ENCODE assay signal across 14 cellular contexts in the genomic region with DNA sequence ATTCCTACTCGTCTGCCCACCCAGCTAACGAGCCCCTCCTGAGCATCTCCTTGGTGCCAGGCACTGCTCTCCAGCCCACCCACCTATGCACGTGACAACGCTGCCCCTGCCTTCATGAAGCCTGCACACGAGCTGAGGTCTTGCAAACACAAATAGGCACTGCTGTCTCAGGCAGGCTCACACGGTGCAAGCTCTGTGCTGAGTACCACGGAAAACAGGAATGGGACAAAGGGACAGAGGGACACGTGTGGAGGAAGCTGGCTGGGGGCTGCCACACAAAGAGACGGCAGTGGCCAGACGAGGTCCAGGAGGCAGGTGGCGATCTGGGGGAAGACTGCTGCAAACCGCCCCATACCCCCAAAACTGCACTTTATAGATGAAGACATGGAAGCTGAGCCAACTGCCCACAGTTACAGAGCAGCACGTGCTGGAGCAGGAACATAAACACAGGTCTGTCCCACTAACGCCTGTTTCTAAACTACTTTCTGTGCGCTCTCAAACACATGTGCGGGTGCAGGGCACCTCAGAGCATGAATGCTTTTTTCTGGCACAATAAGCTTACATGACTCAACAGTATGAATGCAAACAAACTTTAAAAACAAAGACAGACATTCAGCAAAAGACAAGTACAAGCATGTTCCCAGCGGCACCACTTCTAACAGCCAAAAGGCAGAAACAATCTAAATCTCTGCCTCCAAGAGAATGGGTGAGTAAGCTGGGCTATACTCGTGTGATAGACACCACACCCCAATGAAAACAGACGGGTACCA.
A peak's percentile ranks its signal among the peaks of the same experiment; 100 is the strongest.
DNase-seq lines count a peak whose midpoint lies in the region; ATAC-seq and TF ChIP-seq lines count a peak whose summit lies in the region.
"Had no signal": no experiment of that assay in that cellular context is flagged by ENCODE, and none has a peak within 500 bp of the region (broad histone marks: within the 10 kb centered on the region; RNA-seq: fewer than 3 reads in every experiment).

No MANE protein-coding gene starts in this region.

- no peak for ATAC-seq in GM18861 (IDR thresholded peaks at IDR 0.05; ENCODE audit: unreplicated experiment)
- no peak for ATAC-seq in GM18858 (IDR thresholded peaks at IDR 0.05; ENCODE audit: unreplicated experiment)

- TF ChIP-seq CTCF in foreskin fibroblast (IDR thresholded peaks at IDR 0.05; ENCODE audit: low read depth, low read length), result no peak

- DNase-seq in DMS153 (lab: John Stamatoyannopoulos, UW), result peak; percentile 9
- no peak for DNase-seq in DMS153 treated with DMSO at 0.1 percent for 48 hours (lab: John Stamatoyannopoulos, UW; ENCODE audit: unreplicated experiment)
- peak; percentile 74 for DNase-seq in astrocyte of the hippocampus (ENCODE audit: low read depth, low spot score)
- peak; percentile 44 to 59 for DNase-seq in foreskin fibroblast
- peak in 3 of 49 donors; percentile 31 to 57 (median 47) for DNase-seq in substantia nigra (lab: John Stamatoyannopoulos, UW)
- no peak for DNase-seq in activated CD8-positive, alpha-beta memory T cell treated with anti-CD3 and anti-CD28 coated beads for 24 hours
- DNase-seq: activated CD4-positive, alpha-beta T cell treated with anti-CD3 and anti-CD28 coated beads for 48 hours; activated gamma-delta T cell; EL; NCI-H510A had no signal

- peak overlapping the region; percentile 84 for H3K27ac ChIP-seq in substantia nigra (ENCODE audit: low read depth, low read length, poor library complexity, severe bottlenecking)
- H3K27ac ChIP-seq: 22Rv1, KMS-11 had no signal

- H3K4me3 ChIP-seq in foreskin fibroblast (ENCODE audit: low read depth in 1 of 2, low read length in 2 of 2), result no peak overlapping the region

Comparison
In these comparisons a context has a peak if more than half of its experiments do, and no peak if none do; other contexts are left out.
1. DNase-seq: peak in DMS153 (single experiment), astrocyte of the hippocampus (single experiment) and foreskin fibroblast (2 of 2); none in DMS153 treated with DMSO at 0.1 percent for 48 hours (single experiment) and activated CD8-positive, alpha-beta memory T cell treated with anti-CD3 and anti-CD28 coated beads for 24 hours (single experiment).